Comparison of ENCODE assay signal across 17 cellular contexts in the genomic region with DNA sequence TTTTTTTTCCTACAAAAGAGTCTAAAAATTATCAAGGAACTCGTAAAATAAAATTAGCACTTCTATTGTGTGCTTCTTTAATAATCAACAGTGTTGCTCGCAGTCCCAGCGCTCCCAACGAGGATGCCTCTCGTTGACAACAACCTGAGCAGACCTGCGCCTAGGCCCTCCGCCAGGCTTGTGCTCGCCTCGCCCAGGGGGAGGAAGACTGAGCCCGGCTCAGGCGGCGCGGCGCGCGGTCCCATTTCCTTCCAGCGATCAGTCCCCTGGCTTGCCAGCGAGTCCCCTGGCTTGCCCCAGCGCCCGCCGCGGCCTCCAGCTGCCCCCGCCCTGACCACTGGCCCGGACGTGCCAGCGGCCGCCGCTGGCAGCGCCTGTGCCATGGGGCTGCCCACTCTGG. TPM values are rescaled to one million over a fixed set of nuclear protein-coding genes. Genes with fewer than 3 reads are reported as not detected.
"Had no signal": no experiment of that assay in that cellular context is flagged by ENCODE, and none has a peak within 500 bp of the region (broad histone marks: within the 10 kb centered on the region; RNA-seq: fewer than 3 reads in every experiment).

No MANE protein-coding gene starts in this region.

RNA-seq across cellular contexts. Expression of a gene that starts 25.8 kb away (rescaled TPM):
- total RNA-seq: dermis blood vessel endothelial cell, dorsolateral prefrontal cortex, endothelial cell of umbilical vein, epithelial cell of proximal tubule, esophagus squamous epithelium, gastrocnemius medialis, glomerular endothelial cell, heart right ventricle, kidney epithelial cell, left cardiac atrium, left lung, left ventricle myocardium superior, lower leg skin, lung, mammary epithelial cell, mononuclear cell, mucosa of gallbladder had no signal

RNA-seq across cellular contexts. Expression of a gene that starts 55.5 kb away (rescaled TPM):
- total RNA-seq: dermis blood vessel endothelial cell, dorsolateral prefrontal cortex, endothelial cell of umbilical vein, epithelial cell of proximal tubule, esophagus squamous epithelium, gastrocnemius medialis, glomerular endothelial cell, heart right ventricle, kidney epithelial cell, left cardiac atrium, left lung, left ventricle myocardium superior, lower leg skin, lung, mammary epithelial cell, mononuclear cell, mucosa of gallbladder had no signal
